Comparison of ENCODE assay signal across 18 cellular contexts in genomic region chrX:55107911-55108310, GRCh38. TPM values are rescaled to one million over a fixed set of nuclear protein-coding genes. Genes with fewer than 3 reads are reported as not detected.
DNase-seq lines count a peak whose midpoint lies in the region; ATAC-seq, FAIRE-seq and TF ChIP-seq lines count a peak whose summit lies in the region.
"Had no signal": no experiment of that assay in that cellular context is flagged by ENCODE, and none has a peak within 500 bp of the region (broad histone marks: within the 10 kb centered on the region; RNA-seq: fewer than 3 reads in every experiment).

No MANE protein-coding gene starts in this region.

- no peak overlapping the region for H3K4me3 ChIP-seq in bronchial epithelial cell (ENCODE audit: low read depth, low read length)
- H3K4me3 ChIP-seq in small intestine (ENCODE audit: low read depth in 1 of 2, low read length in 2 of 2) = no peak overlapping the region
- H3K4me3 ChIP-seq: A549, GM12878 had no signal

- no peaks in the 10 kb centered on the region for H3K9me3 ChIP-seq in small intestine (ENCODE audit: control insufficient read depth, low read depth)
- H3K9me3 ChIP-seq: A549, Caco-2 had no signal

- TF ChIP-seq CTCF in bronchial epithelial cell (IDR thresholded peaks at IDR 0.05; ENCODE audit: insufficient read depth, low read length, severe bottlenecking) = no peak
- no peak for TF ChIP-seq CTCF in foreskin keratinocyte (conservative IDR thresholded peaks at IDR 0.05)

- WGBS in small intestine, 3 donors = 11 to 44% (median 34%) methylated on average over 2 of the region's 2 CpGs

- no peaks in the 10 kb centered on the region for H3K4me1 ChIP-seq in foreskin keratinocyte
- H3K4me1 ChIP-seq in small intestine (ENCODE audit: control insufficient read depth in 2 of 2, insufficient read depth in 1 of 2, low read depth in 1 of 2, low read length in 1 of 2) = no peaks in the 10 kb centered on the region
- H3K4me1 ChIP-seq: A549 had no signal

- no peak for FAIRE-seq in bronchial epithelial cell (lab: Jason Lieb, UNC)
- FAIRE-seq in small intestine (lab: Jason Lieb, UNC) = no peak
- FAIRE-seq: A549, D721Med, GM12878, H1 had no signal

- H3K27me3 ChIP-seq in bronchial epithelial cell (ENCODE audit: control insufficient read depth, insufficient read depth, low read length) = no peaks in the 10 kb centered on the region
- no peaks in the 10 kb centered on the region for H3K27me3 ChIP-seq in foreskin keratinocyte
- H3K27me3 ChIP-seq in small intestine (ENCODE audit: control insufficient read depth in 2 of 2, insufficient read depth in 2 of 2, low read length in 2 of 2) = no peaks in the 10 kb centered on the region

- ATAC-seq in foreskin keratinocyte (peak; percentile 51), GM19467 (IDR thresholded peaks at IDR 0.05; ENCODE audit: unreplicated experiment) (no peak)
- ATAC-seq: A549, GM12878 had no signal

- DNase-seq in Daoy (ENCODE audit: low read depth) (peak; percentile 1), bronchial epithelial cell (ENCODE audit: low read depth) (peak; percentile 50), foreskin keratinocyte (peak in 1 of 2 donors; percentile 41), small intestine (peak; percentile 20), T1000 (lab: John Stamatoyannopoulos, UW) (no peak)
- DNase-seq in activated CD4-positive, CD25-positive, alpha-beta regulatory T cell (lab: John Stamatoyannopoulos, UW) = no peak
- DNase-seq: AML-193; Caco-2; CD4-positive, alpha-beta T cell; H9 had no signal

- H3K27ac ChIP-seq in foreskin keratinocyte (no peak overlapping the region), small intestine (ENCODE audit: low read depth in 1 of 2, low read length in 1 of 2) (no peak overlapping the region)
- H3K27ac ChIP-seq: A549, C4-2B had no signal

- H3K36me3 ChIP-seq in bronchial epithelial cell (ENCODE audit: control insufficient read depth, insufficient read depth, low read length) = no peaks in the 10 kb centered on the region
- H3K36me3 ChIP-seq in small intestine (ENCODE audit: control insufficient read depth in 2 of 2, insufficient read depth in 2 of 2, low read length in 2 of 2) = no peaks in the 10 kb centered on the region

RNA-seq across cellular contexts. Expression of gene PAGE2, which starts 19.1 kb away (rescaled TPM):
- 0.29 and 1.1 TPM in 2 replicates for total RNA-seq in Daoy (2014; rRNA removed; shearing (Covaris generic))
- total RNA-seq in bronchial epithelial cell (not detected in 2 replicates), foreskin keratinocyte (not detected in 2 replicates)
- polyA plus RNA-seq in foreskin keratinocyte (not detected in 2 replicates), small intestine (not detected)
- total RNA-seq: Caco-2; CD4-positive, alpha-beta T cell; GM12878; H1; H9; HT1080 had no signal
- polyA plus RNA-seq: A549, BJ, H1 had no signal

RNA-seq across cellular contexts. Expression of gene PAGE2B, which starts 33.1 kb away (rescaled TPM):
- total RNA-seq in Daoy (2014; rRNA removed; shearing (Covaris generic)) = 2.3 TPM in 1 of 2 replicates, not detected in the other
- total RNA-seq in bronchial epithelial cell (not detected in 2 replicates), foreskin keratinocyte (not detected in 2 replicates)
- polyA plus RNA-seq in foreskin keratinocyte (not detected in 2 replicates), small intestine (not detected)
- total RNA-seq: Caco-2, GM12878, H1, H9, HT1080 had no signal
- polyA plus RNA-seq: A549, BJ, H1 had no signal

Comparison
In these comparisons a context has a peak if more than half of its experiments do, and no peak if none do; other contexts are left out.
1. DNase-seq: peak in Daoy (single experiment), bronchial epithelial cell (single experiment) and small intestine (single experiment); none in activated CD4-positive, CD25-positive, alpha-beta regulatory T cell (0 of 4) and T1000 (single experiment).